ENCODE assay signal across 28 cellular contexts in genomic region chr1:50593515-50593914, GRCh38.
"Had no signal": no experiment of that assay in that cellular context is flagged by ENCODE, and none has a peak within 500 bp of the region (broad histone marks: within the 10 kb centered on the region; RNA-seq: fewer than 3 reads in every experiment).

No MANE protein-coding gene starts in this region.

- H3K27me3 ChIP-seq: neural progenitor cell, neutrophil, right lobe of liver, tibial nerve, uterus had no signal

- ATAC-seq: left cardiac atrium; left lobe of liver; lower lobe of right lung; psoas muscle; right lobe of liver; stimulated activated memory B cell treated with anti-CD40 and anti-IgM and Interleukin-4, amounts not matched to agents 10 μg/mL and 1 μg/mL and 100 μg/mL, for 72 hours; stimulated activated naive CD8-positive, alpha-beta T cell treated with anti-CD3 and anti-CD28 coated beads, Interleukin-15, amount 100 ng/mL, for 72 hours had no signal

- H3K9me3 Mint-ChIP-seq: naive B cell; natural killer cell; nephron progenitor cell; neural progenitor cell; stimulated activated memory B cell treated with anti-CD40 and anti-IgM and Interleukin-4, amounts not matched to agents 10 μg/mL and 1 μg/mL and 100 μg/mL, for 72 hours; stimulated activated naive CD8-positive, alpha-beta T cell treated with anti-CD3 and anti-CD28 coated beads, Interleukin-15, amount 100 ng/mL, for 72 hours; type B pancreatic cell had no signal

- H3K27ac Mint-ChIP-seq: natural killer cell; nephron progenitor cell; neural progenitor cell; stimulated activated memory B cell treated with anti-CD40 and anti-IgM and Interleukin-4, amounts not matched to agents 10 μg/mL and 1 μg/mL and 100 μg/mL, for 72 hours; stimulated activated naive CD8-positive, alpha-beta T cell treated with anti-CD3 and anti-CD28 coated beads, Interleukin-15, amount 100 ng/mL, for 72 hours; type B pancreatic cell had no signal

- H3K79me2 ChIP-seq: parathyroid adenoma had no signal

- H3K27me3 Mint-ChIP-seq: naive B cell; stimulated activated memory B cell treated with anti-CD40 and anti-IgM and Interleukin-4, amounts not matched to agents 10 μg/mL and 1 μg/mL and 100 μg/mL, for 72 hours; stimulated activated naive CD8-positive, alpha-beta T cell treated with anti-CD3 and anti-CD28 coated beads, Interleukin-15, amount 100 ng/mL, for 72 hours; type B pancreatic cell had no signal

- FAIRE-seq: keratinocyte had no signal

- H3K4me2 ChIP-seq: neural progenitor cell, smooth muscle cell had no signal

- H3K4me3 Mint-ChIP-seq: naive B cell; natural killer cell; nephron progenitor cell; neural progenitor cell; stimulated activated memory B cell treated with anti-CD40 and anti-IgM and Interleukin-4, amounts not matched to agents 10 μg/mL and 1 μg/mL and 100 μg/mL, for 72 hours; stimulated activated naive CD8-positive, alpha-beta T cell treated with anti-CD3 and anti-CD28 coated beads, Interleukin-15, amount 100 ng/mL, for 72 hours; type B pancreatic cell had no signal

- H3K4me1 Mint-ChIP-seq: naive B cell; nephron progenitor cell; neural progenitor cell; stimulated activated memory B cell treated with anti-CD40 and anti-IgM and Interleukin-4, amounts not matched to agents 10 μg/mL and 1 μg/mL and 100 μg/mL, for 72 hours; stimulated activated naive CD8-positive, alpha-beta T cell treated with anti-CD3 and anti-CD28 coated beads, Interleukin-15, amount 100 ng/mL, for 72 hours had no signal

- H3K27ac ChIP-seq: lower lobe of right lung, neural progenitor cell, neutrophil, parathyroid adenoma, psoas muscle, right lobe of liver, tibial nerve, uterus had no signal

- H2AFZ ChIP-seq: neural progenitor cell, parathyroid adenoma had no signal

- H3K36me3 ChIP-seq: neural progenitor cell, uterus had no signal

- H3K9me3 ChIP-seq: lower lobe of right lung, neutrophil, psoas muscle, right lobe of liver, tibial nerve, uterus had no signal

- DNase-seq: kidney glomerular epithelial cell; left cardiac atrium; lower lobe of right lung; mammary epithelial cell; mesenchymal stem cell; naive B cell; natural killer cell; nephron progenitor cell; occipital lobe; psoas muscle; right lobe of liver; stimulated activated CD4-positive, alpha-beta T cell treated with anti-CD3 and anti-CD28 coated beads, Interleukin-1b, Interleukin-23, amount 100 ng/mL, for 48 hours; stimulated activated CD4-positive, alpha-beta T cell treated with anti-CD3 and anti-CD28 coated beads, Interleukin-2, amount 100 ng/mL, for 48 hours; stimulated activated CD4-positive, alpha-beta T cell treated with anti-CD3 and anti-CD28 coated beads, Interleukin-4, amount 100 ng/mL, for 4 hours; stimulated activated CD8-positive, alpha-beta memory T cell treated with anti-CD3 and anti-CD28 coated beads, Interleukin-4, amount 100 ng/mL, for 48 hours; stimulated activated naive CD4-positive, alpha-beta T cell treated with Interleukin-2 at 50 U/mL for 16 hours; stimulated activated naive CD8-positive, alpha-beta T cell treated with anti-CD3 and anti-CD28 coated beads, Interleukin-15, amount 100 ng/mL, for 72 hours; substantia nigra; uterus had no signal

- H3K4me1 ChIP-seq: lower lobe of right lung, neural progenitor cell, parathyroid adenoma, psoas muscle, right lobe of liver, tibial nerve, uterus had no signal

- H3K9ac ChIP-seq: neural progenitor cell, parathyroid adenoma had no signal

- H3K4me3 ChIP-seq: lower lobe of right lung, neural progenitor cell, psoas muscle, right lobe of liver, smooth muscle cell, tibial nerve, uterus had no signal
